In the genomic region with DNA sequence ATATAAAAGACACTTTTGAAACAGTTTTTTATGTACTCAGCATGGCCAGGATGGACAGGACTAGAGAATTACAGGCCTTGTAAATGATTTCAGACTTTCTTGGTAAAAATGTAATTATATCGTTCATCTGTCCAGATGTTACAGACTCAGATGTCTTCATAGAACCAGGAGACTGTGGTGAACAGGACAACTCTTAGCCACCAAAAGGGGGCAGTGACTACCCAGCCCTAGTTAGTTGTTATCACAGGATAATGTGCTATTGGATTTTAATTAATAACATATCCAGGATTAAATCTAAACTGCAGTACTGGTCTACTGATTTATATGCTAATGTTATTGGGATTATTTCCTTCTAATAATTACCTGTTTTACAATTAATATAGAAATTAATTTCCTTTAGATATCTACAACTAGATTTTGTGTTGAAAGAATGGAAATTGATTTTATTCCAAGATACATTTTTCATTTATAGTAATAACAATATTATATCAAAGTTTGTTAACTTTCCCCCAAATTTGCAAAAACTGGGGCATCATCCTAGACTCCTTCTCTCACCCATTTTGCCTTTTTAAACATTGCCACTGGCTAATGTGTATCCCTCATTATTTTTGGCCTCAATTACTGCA, we compare ENCODE assay signal across 8 cellular contexts.
DNase-seq lines count a peak whose midpoint lies in the region; ATAC-seq and TF ChIP-seq lines count a peak whose summit lies in the region.

No MANE protein-coding gene starts in this region.

- ATAC-seq in HG02938 (IDR thresholded peaks at IDR 0.05; ENCODE audit: unreplicated experiment) (no peak), GM21576 (IDR thresholded peaks at IDR 0.05; ENCODE audit: unreplicated experiment) (no peak)

- CTCF ChIA-PET in activated naive CD4-positive, alpha-beta T cell treated with anti-CD3 and anti-CD28 coated beads for 36 hours (lab: Charles Lee): interaction anchor here (0.9 to 2.4 kb wide), 3 partner anchors 9 to 291 kb away, joined by 3 to 18 read pairs (median 7); no protein-coding TSS in a partner anchor

- H3K27ac Mint-ChIP-seq in activated naive CD4-positive, alpha-beta T cell treated with anti-CD3 and anti-CD28 coated beads for 36 hours: no peak overlapping the region
- H3K27ac Mint-ChIP-seq in nephron: no peak overlapping the region

- TF ChIP-seq CTCF in OCI-LY1 (IDR thresholded peaks at IDR 0.05; ENCODE audit: low read length) (peak; percentile 54), epithelial cell of proximal tubule (conservative IDR thresholded peaks at IDR 0.05; ENCODE audit: low read depth, low read length) (peak; percentile 88), nephron (IDR thresholded peaks at IDR 0.05; ENCODE audit: unreplicated experiment in 3 of 3) (peak; percentile 68 to 70 (median 70))

- H3K27me3 Mint-ChIP-seq in activated naive CD4-positive, alpha-beta T cell treated with anti-CD3 and anti-CD28 coated beads for 36 hours (ENCODE audit: low read depth): no peaks in the 10 kb centered on the region
- no peaks in the 10 kb centered on the region for H3K27me3 Mint-ChIP-seq in nephron (ENCODE audit: low read depth)

- no peaks in the 10 kb centered on the region for H3K27me3 ChIP-seq in OCI-LY1 (ENCODE audit: insufficient read depth, low read length)

- no peak overlapping the region for H3K4me2 ChIP-seq in OCI-LY1 (ENCODE audit: low read length)

- H3K9me2 ChIP-seq in OCI-LY1 (ENCODE audit: low read depth, low read length): no peaks in the 10 kb centered on the region

- peaks cover 20% of the 10 kb centered on the region for H3K36me3 Mint-ChIP-seq in activated naive CD4-positive, alpha-beta T cell treated with anti-CD3 and anti-CD28 coated beads for 36 hours (ENCODE audit: low read depth)
- peaks cover 38% of the 10 kb centered on the region for H3K36me3 Mint-ChIP-seq in nephron (ENCODE audit: low read depth)

- H3K4me3 Mint-ChIP-seq in activated naive CD4-positive, alpha-beta T cell treated with anti-CD3 and anti-CD28 coated beads for 36 hours: no peak overlapping the region
- no peak overlapping the region for H3K4me3 Mint-ChIP-seq in nephron

- no peaks in the 10 kb centered on the region for H3K9me3 ChIP-seq in OCI-LY1 (ENCODE audit: low read length)

- H3K36me3 ChIP-seq in OCI-LY1 (ENCODE audit: insufficient read depth, low read length): peaks cover 73% of the 10 kb centered on the region

- no peak overlapping the region for H2AFZ ChIP-seq in OCI-LY1 (ENCODE audit: low read length)

- H3K4me3 ChIP-seq in OCI-LY1 (ENCODE audit: low read depth, low read length, poor library complexity, severe bottlenecking): no peak overlapping the region
- no peak overlapping the region for H3K4me3 ChIP-seq in epithelial cell of proximal tubule (ENCODE audit: low read depth, low read length)

- intact Hi-C loops in activated naive CD4-positive, alpha-beta T cell treated with anti-CD3 and anti-CD28 coated beads for 36 hours (cut with micrococcal nuclease): loop anchor here (1.0 to 5.0 kb wide), 2 partner anchors 235 to 284 kb away; a partner anchor contains a TSS

- no peak overlapping the region for H3K27ac ChIP-seq in OCI-LY1 (ENCODE audit: low read depth, low read length, poor library complexity, severe bottlenecking)

- H3K4me1 ChIP-seq in OCI-LY1 (ENCODE audit: insufficient read depth, low read length, severe bottlenecking): no peaks in the 10 kb centered on the region

- H3K9me3 Mint-ChIP-seq in activated naive CD4-positive, alpha-beta T cell treated with anti-CD3 and anti-CD28 coated beads for 36 hours: no peaks in the 10 kb centered on the region
- H3K9me3 Mint-ChIP-seq in nephron: no peaks in the 10 kb centered on the region

- H3K4me1 Mint-ChIP-seq in activated naive CD4-positive, alpha-beta T cell treated with anti-CD3 and anti-CD28 coated beads for 36 hours (ENCODE audit: low read depth): peaks cover 4% of the 10 kb centered on the region
- no peaks in the 10 kb centered on the region for H3K4me1 Mint-ChIP-seq in nephron

- no peaks in the 10 kb centered on the region for H3F3A ChIP-seq in OCI-LY1 (ENCODE audit: insufficient read depth, low read length)

- no peaks in the 10 kb centered on the region for H4K20me1 ChIP-seq in OCI-LY1 (ENCODE audit: insufficient read depth, low read length)

- DNase-seq in activated naive CD4-positive, alpha-beta T cell treated with anti-CD3 and anti-CD28 coated beads for 36 hours: peak; percentile 25
- DNase-seq in activated naive CD4-positive, alpha-beta T cell (lab: John Stamatoyannopoulos, UW): no peak
- DNase-seq in epithelial cell of proximal tubule (ENCODE audit: low read depth) (no peak), NCI-H1436 (lab: John Stamatoyannopoulos, UW) (no peak)

- no peak overlapping the region for H3K9ac ChIP-seq in OCI-LY1 (ENCODE audit: low read length)

- H3K79me2 ChIP-seq in OCI-LY1 (ENCODE audit: insufficient read depth, low read length): no peaks in the 10 kb centered on the region
